In genomic region chr2:209425082-209426071, GRCh38 we compare ENCODE assay signal across 8 cellular contexts. TPM values are rescaled to one million over a fixed set of nuclear protein-coding genes. Genes with fewer than 3 reads are reported as not detected.
DNase-seq lines count a peak whose midpoint lies in the region; ATAC-seq, FAIRE-seq and TF ChIP-seq lines count a peak whose summit lies in the region.

No MANE protein-coding gene starts in this region.

- peak; percentile 45 for ATAC-seq in HG03354 (IDR thresholded peaks at IDR 0.05; ENCODE audit: poor library complexity, severe bottlenecking, unreplicated experiment)

- DNase-seq in GM03348 (ENCODE audit: low spot score), result peak; percentile 36
- DNase-seq in NCI-H460 (ENCODE audit: extremely low read depth, low read depth), result peak; percentile 59
- peak; percentile 43 for DNase-seq in urothelium cell line (ENCODE audit: low spot score)
- no peak for DNase-seq in GDM1 (lab: John Stamatoyannopoulos, UW)

- peaks cover 48% of the 10 kb centered on the region for H3K4me1 Mint-ChIP-seq in brain

- H3K27me3 Mint-ChIP-seq in brain, result peaks cover 21% of the 10 kb centered on the region

- peaks cover 0 to 6% (median 0%) of the 10 kb centered on the region in 4 donors for H3K27me3 ChIP-seq in liver (ENCODE audit: control insufficient read depth in 4 of 4, insufficient read depth in 4 of 4, low read length in 3 of 4)

- peak overlapping the region in 1 of 2 donors; percentile 3 for H3K9ac ChIP-seq in liver (ENCODE audit: low read depth in 1 of 2, low read length in 2 of 2)

- TF ChIP-seq CTCF in brain (conservative IDR thresholded peaks at IDR 0.05) (peak; percentile 63 to 81), liver (IDR thresholded peaks at IDR 0.05; ENCODE audit: low read depth, low read length, missing input control) (peak; percentile 49)

- no peaks in the 10 kb centered on the region for H3K36me3 ChIP-seq in liver (ENCODE audit: control insufficient read depth in 4 of 4, insufficient read depth in 3 of 4, low read depth in 1 of 4, low read length in 3 of 4)

- peak overlapping the region; percentile 93 to 99 (median 98) for H3K4me3 Mint-ChIP-seq in brain

- no peaks in the 10 kb centered on the region for H3K9me3 ChIP-seq in liver (ENCODE audit: control insufficient read depth in 4 of 4, low read length in 3 of 4)

- WGBS in liver, result 28% methylated on average over 7 of the region's 7 CpGs

- peaks cover 10% of the 10 kb centered on the region for H3K36me3 Mint-ChIP-seq in brain

- peak; percentile 95 for FAIRE-seq in A204.1 (lab: Jason Lieb, UNC)
- FAIRE-seq in urothelium cell line (lab: Jason Lieb, UNC), result no peak

- H3K27ac ChIP-seq in liver (ENCODE audit: low read depth in 1 of 2, low read length in 2 of 2), result no peak overlapping the region

- peak overlapping the region; percentile 93 to 99 (median 98) for H3K27ac Mint-ChIP-seq in brain

- peaks cover 0 to 15% (median 10%) of the 10 kb centered on the region in 4 donors for H3K4me1 ChIP-seq in liver (ENCODE audit: control insufficient read depth in 4 of 4, insufficient read depth in 4 of 4, low read length in 3 of 4)

- peak; percentile 74 to 77 for TF ChIP-seq RAD21 in liver (IDR thresholded peaks at IDR 0.05)

- peaks cover 0 to 5% (median 0%) of the 10 kb centered on the region in 5 experiments for H3K9me3 Mint-ChIP-seq in brain

- peak overlapping the region in 1 of 3 donors; percentile 46 for H3K4me3 ChIP-seq in liver (ENCODE audit: low read depth in 1 of 3, low read length in 3 of 3)

TF ChIP-seq in liver, 16 proteins besides CTCF, POLR2A, EP300 and RAD21:
- no peak for TF ChIP-seq ATF3 (IDR thresholded peaks at IDR 0.05)
- TF ChIP-seq, protein P1, sequence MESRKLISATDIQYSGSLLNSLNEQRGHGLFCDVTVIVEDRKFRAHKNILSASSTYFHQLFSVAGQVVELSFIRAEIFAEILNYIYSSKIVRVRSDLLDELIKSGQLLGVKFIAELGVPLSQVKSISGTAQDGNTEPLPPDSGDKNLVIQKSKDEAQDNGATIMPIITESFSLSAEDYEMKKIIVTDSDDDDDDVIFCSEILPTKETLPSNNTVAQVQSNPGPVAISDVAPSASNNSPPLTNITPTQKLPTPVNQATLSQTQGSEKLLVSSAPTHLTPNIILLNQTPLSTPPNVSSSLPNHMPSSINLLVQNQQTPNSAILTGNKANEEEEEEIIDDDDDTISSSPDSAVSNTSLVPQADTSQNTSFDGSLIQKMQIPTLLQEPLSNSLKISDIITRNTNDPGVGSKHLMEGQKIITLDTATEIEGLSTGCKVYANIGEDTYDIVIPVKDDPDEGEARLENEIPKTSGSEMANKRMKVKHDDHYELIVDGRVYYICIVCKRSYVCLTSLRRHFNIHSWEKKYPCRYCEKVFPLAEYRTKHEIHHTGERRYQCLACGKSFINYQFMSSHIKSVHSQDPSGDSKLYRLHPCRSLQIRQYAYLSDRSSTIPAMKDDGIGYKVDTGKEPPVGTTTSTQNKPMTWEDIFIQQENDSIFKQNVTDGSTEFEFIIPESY (IDR thresholded peaks at IDR 0.05), result no peak
- TF ChIP-seq REST (IDR thresholded peaks at IDR 0.05), result no peak
- no peak for TF ChIP-seq JUND (IDR thresholded peaks at IDR 0.05)
- no peak for TF ChIP-seq HNF4A (conservative IDR thresholded peaks at IDR 0.05)
- no peak for TF ChIP-seq YY1 (IDR thresholded peaks at IDR 0.05)

RNA-seq across cellular contexts. Expression of gene MAP2, which starts 1.5 kb away (rescaled TPM):
- total RNA-seq in NCI-H460 (2014; rRNA removed; shearing (Covaris generic)), result 22.7 and 28.0 TPM in 2 replicates
- 20.3 and 28.5 TPM in 2 replicates for polyA plus RNA-seq in NCI-H460 (2014; cell fraction: nucleus; rRNA removed)
- polyA plus RNA-seq in brain (ENCODE audit: insufficient read depth, low read depth, low replicate concordance) (95.4 TPM), liver (1 to 10 TPM; 1.6 to 2.1 TPM)
- 1 to 10 TPM in 1 of 2 donors, under 1 TPM in 1; 0.70 to 4.2 TPM for total RNA-seq in liver
